ENCODE assay signal across 1 cellular context in genomic region chr6:84618836-84619235, GRCh38.
TF ChIP-seq lines count a peak whose summit lies in the region.

No MANE protein-coding gene starts in this region.

TF ChIP-seq in HEK293, 187 proteins besides CTCF, POLR2A, EP300 and RAD21 (continued from another document):
- TF ChIP-seq PATZ1 (tag by site-specific recombination; IDR thresholded peaks at IDR 0.05) (no peak), ZNF704 (tag by site-specific recombination; IDR thresholded peaks at IDR 0.05) (no peak), MZF1 (tag by site-specific recombination; IDR thresholded peaks at IDR 0.05; ENCODE audit: borderline replicate concordance) (peak; percentile 33; the same call in 1 of the 2 replicates), ZNF561 (tag by site-specific recombination; IDR thresholded peaks at IDR 0.05; ENCODE audit: borderline replicate concordance) (peak; percentile 58; the same call in 1 of the 2 replicates), ZNF132 (tag by site-specific recombination; IDR thresholded peaks at IDR 0.05; ENCODE audit: borderline replicate concordance) (no peak), ZBTB21 (tag by site-specific recombination; IDR thresholded peaks at IDR 0.05) (no peak), ZNF24 (tag by site-specific recombination; IDR thresholded peaks at IDR 0.05) (0 out of 2 replicates have a peak, but pooled peaks have one; percentile 44), ZIC2 (tag by site-specific recombination; IDR thresholded peaks at IDR 0.05) (peak; percentile 81), ZNF660 (tag by site-specific recombination; IDR thresholded peaks at IDR 0.05) (peak; percentile 82; the same call in 1 of the 2 replicates), ZSCAN30 (tag by site-specific recombination; IDR thresholded peaks at IDR 0.05) (0 out of 2 replicates have a peak, but pooled peaks have one; percentile 15), ZNF302 (tag by site-specific recombination; IDR thresholded peaks at IDR 0.05; ENCODE audit: low read depth) (no peak), ZNF677 (tag by site-specific recombination; IDR thresholded peaks at IDR 0.05) (no peak), ZNF292 (tag by site-specific recombination; IDR thresholded peaks at IDR 0.05; ENCODE audit: borderline replicate concordance, low read depth) (no peak), ZNF692 (tag by site-specific recombination; IDR thresholded peaks at IDR 0.05) (no peak), ZNF350 (tag by site-specific recombination; IDR thresholded peaks at IDR 0.05) (no peak), ZBTB8A (tag by site-specific recombination; IDR thresholded peaks at IDR 0.05) (peak; percentile 13; the same call in 1 of the 2 replicates), GFI1B (tag by site-specific recombination; IDR thresholded peaks at IDR 0.05) (peak; percentile 91), ZEB2 (tag by site-specific recombination; IDR thresholded peaks at IDR 0.05) (peak; percentile 55; the same call in 1 of the 2 replicates), ZNF2 (tag by site-specific recombination; IDR thresholded peaks at IDR 0.05) (no peak), ZSCAN16 (tag by site-specific recombination; IDR thresholded peaks at IDR 0.05) (no peak), ZNF140 (tag by site-specific recombination; IDR thresholded peaks at IDR 0.05) (0 out of 2 replicates have a peak, but pooled peaks have one; percentile 3), ZNF48 (tag by site-specific recombination; IDR thresholded peaks at IDR 0.05) (no peak), INSM2 (tag by site-specific recombination; IDR thresholded peaks at IDR 0.05) (peak; percentile 82), ZBTB17 (tag by site-specific recombination; IDR thresholded peaks at IDR 0.05) (peak; percentile 70), ZNF221 (tag by site-specific recombination; IDR thresholded peaks at IDR 0.05; ENCODE audit: borderline replicate concordance) (no peak), ZNF423 (tag by site-specific recombination; IDR thresholded peaks at IDR 0.05) (peak; percentile 65; the same call in 1 of the 2 replicates), OSR2 (tag by site-specific recombination; IDR thresholded peaks at IDR 0.05) (peak; percentile 58), KLF9 (tag by site-specific recombination; IDR thresholded peaks at IDR 0.05; ENCODE audit: low read depth) (no peak)
- TF ChIP-seq, protein P1, sequence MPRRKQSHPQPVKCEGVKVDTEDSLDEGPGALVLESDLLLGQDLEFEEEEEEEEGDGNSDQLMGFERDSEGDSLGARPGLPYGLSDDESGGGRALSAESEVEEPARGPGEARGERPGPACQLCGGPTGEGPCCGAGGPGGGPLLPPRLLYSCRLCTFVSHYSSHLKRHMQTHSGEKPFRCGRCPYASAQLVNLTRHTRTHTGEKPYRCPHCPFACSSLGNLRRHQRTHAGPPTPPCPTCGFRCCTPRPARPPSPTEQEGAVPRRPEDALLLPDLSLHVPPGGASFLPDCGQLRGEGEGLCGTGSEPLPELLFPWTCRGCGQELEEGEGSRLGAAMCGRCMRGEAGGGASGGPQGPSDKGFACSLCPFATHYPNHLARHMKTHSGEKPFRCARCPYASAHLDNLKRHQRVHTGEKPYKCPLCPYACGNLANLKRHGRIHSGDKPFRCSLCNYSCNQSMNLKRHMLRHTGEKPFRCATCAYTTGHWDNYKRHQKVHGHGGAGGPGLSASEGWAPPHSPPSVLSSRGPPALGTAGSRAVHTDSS (tag by site-specific recombination; IDR thresholded peaks at IDR 0.05), result no peak
- TF ChIP-seq, protein P2, sequence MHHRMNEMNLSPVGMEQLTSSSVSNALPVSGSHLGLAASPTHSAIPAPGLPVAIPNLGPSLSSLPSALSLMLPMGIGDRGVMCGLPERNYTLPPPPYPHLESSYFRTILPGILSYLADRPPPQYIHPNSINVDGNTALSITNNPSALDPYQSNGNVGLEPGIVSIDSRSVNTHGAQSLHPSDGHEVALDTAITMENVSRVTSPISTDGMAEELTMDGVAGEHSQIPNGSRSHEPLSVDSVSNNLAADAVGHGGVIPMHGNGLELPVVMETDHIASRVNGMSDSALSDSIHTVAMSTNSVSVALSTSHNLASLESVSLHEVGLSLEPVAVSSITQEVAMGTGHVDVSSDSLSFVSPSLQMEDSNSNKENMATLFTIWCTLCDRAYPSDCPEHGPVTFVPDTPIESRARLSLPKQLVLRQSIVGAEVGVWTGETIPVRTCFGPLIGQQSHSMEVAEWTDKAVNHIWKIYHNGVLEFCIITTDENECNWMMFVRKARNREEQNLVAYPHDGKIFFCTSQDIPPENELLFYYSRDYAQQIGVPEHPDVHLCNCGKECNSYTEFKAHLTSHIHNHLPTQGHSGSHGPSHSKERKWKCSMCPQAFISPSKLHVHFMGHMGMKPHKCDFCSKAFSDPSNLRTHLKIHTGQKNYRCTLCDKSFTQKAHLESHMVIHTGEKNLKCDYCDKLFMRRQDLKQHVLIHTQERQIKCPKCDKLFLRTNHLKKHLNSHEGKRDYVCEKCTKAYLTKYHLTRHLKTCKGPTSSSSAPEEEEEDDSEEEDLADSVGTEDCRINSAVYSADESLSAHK (tag by site-specific recombination; IDR thresholded peaks at IDR 0.05), result 0 out of 2 replicates have a peak, but pooled peaks have one; percentile 34
- TF ChIP-seq, protein P3, sequence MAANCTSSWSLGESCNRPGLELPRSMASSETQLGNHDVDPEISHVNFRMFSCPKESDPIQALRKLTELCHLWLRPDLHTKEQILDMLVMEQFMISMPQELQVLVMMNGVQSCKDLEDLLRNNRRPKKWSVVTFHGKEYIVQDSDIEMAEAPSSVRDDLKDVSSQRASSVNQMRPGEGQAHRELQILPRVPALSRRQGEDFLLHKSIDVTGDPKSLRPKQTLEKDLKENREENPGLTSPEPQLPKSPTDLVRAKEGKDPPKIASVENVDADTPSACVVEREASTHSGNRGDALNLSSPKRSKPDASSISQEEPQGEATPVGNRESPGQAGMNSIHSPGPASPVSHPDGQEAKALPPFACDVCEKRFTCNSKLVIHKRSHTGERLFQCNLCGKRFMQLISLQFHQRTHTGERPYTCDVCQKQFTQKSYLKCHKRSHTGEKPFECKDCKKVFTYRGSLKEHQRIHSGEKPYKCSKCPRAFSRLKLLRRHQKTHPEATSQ (tag by site-specific recombination; IDR thresholded peaks at IDR 0.05), result no peak
- TF ChIP-seq, protein P4, sequence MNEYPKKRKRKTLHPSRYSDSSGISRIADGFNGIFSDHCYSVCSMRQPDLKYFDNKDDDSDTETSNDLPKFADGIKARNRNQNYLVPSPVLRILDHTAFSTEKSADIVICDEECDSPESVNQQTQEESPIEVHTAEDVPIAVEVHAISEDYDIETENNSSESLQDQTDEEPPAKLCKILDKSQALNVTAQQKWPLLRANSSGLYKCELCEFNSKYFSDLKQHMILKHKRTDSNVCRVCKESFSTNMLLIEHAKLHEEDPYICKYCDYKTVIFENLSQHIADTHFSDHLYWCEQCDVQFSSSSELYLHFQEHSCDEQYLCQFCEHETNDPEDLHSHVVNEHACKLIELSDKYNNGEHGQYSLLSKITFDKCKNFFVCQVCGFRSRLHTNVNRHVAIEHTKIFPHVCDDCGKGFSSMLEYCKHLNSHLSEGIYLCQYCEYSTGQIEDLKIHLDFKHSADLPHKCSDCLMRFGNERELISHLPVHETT (tag by site-specific recombination; IDR thresholded peaks at IDR 0.05), result peak; percentile 24; the same call in 1 of the 2 replicates
